In genomic region chr18:39946623-39947061, GRCh38 we compare ENCODE assay signal across 11 cellular contexts.
A peak's percentile ranks its signal among the peaks of the same experiment; 100 is the strongest.
DNase-seq lines count a peak whose midpoint lies in the region; ATAC-seq, FAIRE-seq and TF ChIP-seq lines count a peak whose summit lies in the region.
"Had no signal": no experiment of that assay in that cellular context is flagged by ENCODE, and none has a peak within 500 bp of the region (broad histone marks: within the 10 kb centered on the region; RNA-seq: fewer than 3 reads in every experiment).

No MANE protein-coding gene starts in this region.

- CTCF ChIA-PET in HCT116 (lab: Charles Lee): no interaction called here

- H3K4me1 ChIP-seq in HCT116 (ENCODE audit: control insufficient read depth in 1 of 2, insufficient read depth in 2 of 2, low read length in 2 of 2) (peaks cover 12 to 33% of the 10 kb centered on the region in 2 experiments), foreskin keratinocyte (peaks cover 16% of the 10 kb centered on the region), thymus (ENCODE audit: control insufficient read depth, insufficient read depth, low read length) (no peaks in the 10 kb centered on the region)

- intact Hi-C loops in HCT116 (cut with micrococcal nuclease): no loop called here

- RAD21 ChIA-PET in HCT116 (lab: Charles Lee; ENCODE audit: low non-redundant PET in 1 of 2, low total read pairs in 2 of 2, uncharacterized antibody in 2 of 2, unreplicated experiment in 2 of 2): interaction anchor here in 1 of 2 experiments (0.7 kb wide), 1 partner anchor 97 kb away, joined by 4 read pairs; no protein-coding TSS in a partner anchor

- 0 out of 4 replicates have a peak overlapping the region, but pooled peaks of 1 of the 2 experiments have one; percentile 1 for H3K4me3 ChIP-seq in HCT116 (replicated peaks in 1 of 2; ENCODE audit: low read depth in 1 of 2, low read length in 2 of 2)
- H3K4me3 ChIP-seq in thymus (ENCODE audit: low read length): no peak overlapping the region
- H3K4me3 ChIP-seq in coronary artery: no peak overlapping the region
- H3K4me3 ChIP-seq: skin epidermis had no signal

- peak overlapping the region; percentile 61 for H3K4me2 ChIP-seq in HCT116 (ENCODE audit: low read length)

- H3K9ac ChIP-seq in HCT116 (ENCODE audit: low read length): 0 out of 2 replicates have a peak overlapping the region, but pooled peaks have one; percentile 12

- no peaks in the 10 kb centered on the region for H3K27me3 ChIP-seq in HCT116 (ENCODE audit: insufficient read depth, low read length)
- no peaks in the 10 kb centered on the region for H3K27me3 ChIP-seq in foreskin keratinocyte
- no peaks in the 10 kb centered on the region for H3K27me3 ChIP-seq in thymus (ENCODE audit: control insufficient read depth, insufficient read depth)

- peak overlapping the region; percentile 57 for H2AFZ ChIP-seq in HCT116 (ENCODE audit: low read depth, low read length, poor library complexity, severe bottlenecking)

- BruUV-seq in HCT116 (replicated peaks; lab: Mats Ljungman, UMichigan): no TSS peak

- no peaks in the 10 kb centered on the region for H4K20me1 ChIP-seq in HCT116 (ENCODE audit: insufficient read depth)

- H3K36me3 ChIP-seq in HCT116 (ENCODE audit: control insufficient read depth in 1 of 2, insufficient read depth in 2 of 2, low read length in 2 of 2): no peaks in the 10 kb centered on the region
- no peaks in the 10 kb centered on the region for H3K36me3 ChIP-seq in thymus (ENCODE audit: control insufficient read depth, insufficient read depth)

- no peaks in the 10 kb centered on the region for H3K9me2 ChIP-seq in HCT116 (ENCODE audit: insufficient read depth)

- TF ChIP-seq RAD21 in HCT116 (IDR thresholded peaks at IDR 0.05; ENCODE audit: low read depth): no peak

- H3K79me2 ChIP-seq in HCT116 (ENCODE audit: insufficient read depth, low read length): no peaks in the 10 kb centered on the region

- POLR2A ChIA-PET in HCT116 (lab: Charles Lee): no interaction called here

- H3K9me3 ChIP-seq in HCT116 (ENCODE audit: control insufficient read depth in 1 of 2, insufficient read depth in 1 of 2, low read depth in 1 of 2, low read length in 2 of 2): no peaks in the 10 kb centered on the region
- no peaks in the 10 kb centered on the region for H3K9me3 ChIP-seq in thymus (ENCODE audit: control insufficient read depth)

- FAIRE-seq in GM12891 (lab: Jason Lieb, UNC): no peak

- TF ChIP-seq CTCF in HCT116 (IDR thresholded peaks at IDR 0.05 in 2 of 3, conservative IDR thresholded peaks at IDR 0.05 in 1 of 3; ENCODE audit: borderline replicate concordance in 1 of 3, insufficient read depth in 1 of 3, low read depth in 2 of 3, low read length in 2 of 3): no peak
- no peak for TF ChIP-seq CTCF in foreskin keratinocyte (conservative IDR thresholded peaks at IDR 0.05)
- TF ChIP-seq CTCF in coronary artery (IDR thresholded peaks at IDR 0.05): no peak

- DNase-seq in HCT116 (ENCODE audit: low read depth, low spot score) (peak; percentile 51), SW480 (ENCODE audit: low spot score) (peak; percentile 88), foreskin keratinocyte (peak; percentile 97 to 99), NCI-H2081 treated with DMSO at 0.1 percent for 48 hours (lab: John Stamatoyannopoulos, UW) (no peak), coronary artery (ENCODE audit: low spot score) (no peak), GM12891 (ENCODE audit: insufficient read length, low spot score) (no peak)
- DNase-seq: GOT3; stimulated activated naive CD4-positive, alpha-beta T cell had no signal

- H3K27ac ChIP-seq in HCT116 (ENCODE audit: low read depth, low read length) (peak overlapping the region; percentile 61; the same call in 1 of the 2 replicates), foreskin keratinocyte (no peak overlapping the region), thymus (ENCODE audit: low read depth) (peak overlapping the region; percentile 5), coronary artery (no peak overlapping the region)

- ATAC-seq in HCT116 (peak; percentile 84), foreskin keratinocyte (peak; percentile 96), HG03378 (IDR thresholded peaks at IDR 0.05; ENCODE audit: unreplicated experiment) (no peak)

- TF ChIP-seq POLR2A in HCT116 (IDR thresholded peaks at IDR 0.05; ENCODE audit: borderline replicate concordance, extremely low read depth, insufficient read depth, insufficient read length): no peak
- no peak for TF ChIP-seq POLR2A in GM12891 (IDR thresholded peaks at IDR 0.05; ENCODE audit: low read depth, low read length)

TF ChIP-seq in HCT116, 20 proteins besides CTCF, POLR2A, EP300 and RAD21:
- TF ChIP-seq EZH2phosphoT487 (IDR thresholded peaks at IDR 0.05; ENCODE audit: borderline replicate concordance) (no peak), SP1 (IDR thresholded peaks at IDR 0.05; ENCODE audit: low read depth) (peak; percentile 54), CEBPB (IDR thresholded peaks at IDR 0.05; ENCODE audit: low read depth) (peak; percentile 71), REST (IDR thresholded peaks at IDR 0.05; ENCODE audit: low read depth) (no peak), FOSL1 (IDR thresholded peaks at IDR 0.05; ENCODE audit: low read depth) (peak; percentile 74), CBX3 (IDR thresholded peaks at IDR 0.05; ENCODE audit: low read depth) (no peak), TCF7L2 (IDR thresholded peaks at IDR 0.05; ENCODE audit: borderline replicate concordance, extremely low read depth, insufficient read depth, insufficient read length) (peak; percentile 51), SIN3A (IDR thresholded peaks at IDR 0.05; ENCODE audit: low read depth) (peak; percentile 19; the same call in 1 of the 2 replicates), JUND (IDR thresholded peaks at IDR 0.05) (peak; percentile 69)

TF ChIP-seq in GM12891, 5 proteins besides CTCF, POLR2A, EP300 and RAD21:
- TF ChIP-seq TAF1 (IDR thresholded peaks at IDR 0.05; ENCODE audit: low read depth, low read length) (no peak), SPI1 (IDR thresholded peaks at IDR 0.05; ENCODE audit: low read depth, low read length) (no peak), PAX5 (IDR thresholded peaks at IDR 0.05; ENCODE audit: insufficient read depth, low read length, severe bottlenecking) (no peak), POLR2AphosphoS5 (IDR thresholded peaks at IDR 0.05; ENCODE audit: low read depth, low read length) (no peak), POU2F2 (IDR thresholded peaks at IDR 0.05; ENCODE audit: low read depth, low read length) (no peak)

Comparison
In these comparisons a context has a peak if more than half of its experiments do, and no peak if none do; other contexts are left out.
1. DNase-seq: peak in HCT116 (single experiment), SW480 (single experiment) and foreskin keratinocyte (2 of 2); none in NCI-H2081 treated with DMSO at 0.1 percent for 48 hours (single experiment), coronary artery (single experiment) and GM12891 (single experiment).
2. H3K27ac ChIP-seq: peak in HCT116 (single experiment) and thymus (single experiment); none in foreskin keratinocyte (single experiment) and coronary artery (0 of 2).